In genomic region chr2:60453301-60453700, GRCh38 we compare ENCODE assay signal across 1 cellular context.
TF ChIP-seq lines count a peak whose summit lies in the region.

No MANE protein-coding gene starts in this region.

TF ChIP-seq in GM23338, 12 proteins besides CTCF, POLR2A, EP300 and RAD21:
- TF ChIP-seq ETS1 (IDR thresholded peaks at IDR 0.05) (0 out of 2 replicates have a peak, but pooled peaks have one; percentile 48), ZNF462 (CRISPR knock-in tag; IDR thresholded peaks at IDR 0.05) (peak; percentile 33; the same call in 1 of the 2 replicates), STAT1 (IDR thresholded peaks at IDR 0.05; ENCODE audit: unreplicated experiment) (no peak), CREB1 (CRISPR knock-in tag; IDR thresholded peaks at IDR 0.05; ENCODE audit: low read depth) (no peak), POLR2AphosphoS5 (IDR thresholded peaks at IDR 0.05; ENCODE audit: low read depth) (peak; percentile 3), ZNF331 (CRISPR knock-in tag; IDR thresholded peaks at IDR 0.05; ENCODE audit: low read depth) (no peak), ZNF114 (CRISPR knock-in tag; IDR thresholded peaks at IDR 0.05) (no peak), REST (IDR thresholded peaks at IDR 0.05; ENCODE audit: unreplicated experiment) (no peak), EZH2phosphoT487 (IDR thresholded peaks at IDR 0.05; ENCODE audit: unreplicated experiment) (no peak), JUNB (IDR thresholded peaks at IDR 0.05; ENCODE audit: unreplicated experiment) (no peak), EZH2 (IDR thresholded peaks at IDR 0.05; ENCODE audit: low read depth, unreplicated experiment) (no peak), NANOG (IDR thresholded peaks at IDR 0.05; ENCODE audit: borderline replicate concordance) (no peak; the same call in 1 of the 2 replicates)
